1 cellular context compared by ENCODE assay signal in genomic region chr2:181985632-181986205, GRCh38.
TF ChIP-seq lines count a peak whose summit lies in the region.

TSS of gene PPP1R1C (plus strand) at chr2:181985853. CDS start at chr2:181986111, 258 bp downstream.

TF ChIP-seq in HepG2, 621 proteins besides CTCF, POLR2A, EP300 and RAD21 (continued from another document):
- TF ChIP-seq AKNA (CRISPR knock-in tag; IDR thresholded peaks at IDR 0.05; ENCODE audit: borderline replicate concordance) (no peak), PHB2 (IDR thresholded peaks at IDR 0.05; ENCODE audit: partially characterized antibody) (no peak), PHF8 (CRISPR knock-in tag; IDR thresholded peaks at IDR 0.05) (no peak), KLF11 (CRISPR knock-in tag; IDR thresholded peaks at IDR 0.05) (no peak), KLF12 (CRISPR knock-in tag; IDR thresholded peaks at IDR 0.05; ENCODE audit: borderline replicate concordance) (no peak), ZNF670 (CRISPR knock-in tag; IDR thresholded peaks at IDR 0.05; ENCODE audit: borderline replicate concordance) (no peak), ZNF724P (CRISPR knock-in tag; IDR thresholded peaks at IDR 0.05; ENCODE audit: borderline replicate concordance) (no peak), RCOR2 (CRISPR knock-in tag; IDR thresholded peaks at IDR 0.05) (no peak), ZNF564 (CRISPR knock-in tag; IDR thresholded peaks at IDR 0.05) (no peak), ZNF234 (CRISPR knock-in tag; conservative IDR thresholded peaks at IDR 0.05) (no peak)
